ENCODE assay signal across 16 cellular contexts in genomic region chr7:130374507-130374906, GRCh38. TPM values are rescaled to one million over a fixed set of nuclear protein-coding genes. Genes with fewer than 3 reads are reported as not detected.
DNase-seq lines count a peak whose midpoint lies in the region; ATAC-seq, FAIRE-seq and TF ChIP-seq lines count a peak whose summit lies in the region.
"Had no signal": no experiment of that assay in that cellular context is flagged by ENCODE, and none has a peak within 500 bp of the region (broad histone marks: within the 10 kb centered on the region; RNA-seq: fewer than 3 reads in every experiment).

No MANE protein-coding gene starts in this region.

- H3K14ac ChIP-seq in IMR-90 (replicated peaks; ENCODE audit: low read depth, low read length) (peak overlapping the region; percentile 99), H1 (ENCODE audit: insufficient read length) (no peak overlapping the region)

- CTCF ChIA-PET in IMR-90 (lab: Yijun Ruan, JAX): no interaction called here
- CTCF ChIA-PET in H1 (lab: Charles Lee; ENCODE audit: partially characterized antibody): no interaction called here

- H3K27me3 Mint-ChIP-seq in stimulated activated naive B cell treated with anti-CD40 and anti-IgM and Interleukin-4, amounts not matched to agents 10 μg/mL and 1 μg/mL and 100 μg/mL, for 72 hours: no peaks in the 10 kb centered on the region

- H2AFZ ChIP-seq in IMR-90 (replicated peaks; ENCODE audit: low read length, poor library complexity) (peak overlapping the region; percentile 89), H1 (ENCODE audit: low read length) (peak overlapping the region; percentile 13; the same call in 1 of the 2 replicates)

- H2AK5ac ChIP-seq in IMR-90 (ENCODE audit: low read depth, low read length) (peak overlapping the region; percentile 99), H1 (ENCODE audit: low read depth, low read length) (0 out of 2 replicates have a peak overlapping the region, but pooled peaks have one; percentile 47)

- TF ChIP-seq EP300 in H1 (IDR thresholded peaks at IDR 0.05; ENCODE audit: borderline replicate concordance in 1 of 2, low read depth in 2 of 2, low read length in 2 of 2): no peak

- H4K20me1 ChIP-seq in IMR-90 (ENCODE audit: insufficient read depth, low read length) (no peaks in the 10 kb centered on the region), H1 (replicated peaks in 1 of 2; ENCODE audit: control insufficient read depth in 1 of 2, insufficient read depth in 2 of 2, low read length in 2 of 2) (no peaks in the 10 kb centered on the region)
- H4K20me1 ChIP-seq: BLaER1 had no signal

- H4K91ac ChIP-seq in IMR-90 (ENCODE audit: insufficient read depth, low read depth, low read length) (peak overlapping the region; percentile 100), H1 (replicated peaks; ENCODE audit: insufficient read length, low read length) (no peak overlapping the region)

- H2BK15ac ChIP-seq in IMR-90 (ENCODE audit: low read depth, low read length) (peak overlapping the region; percentile 100), H1 (ENCODE audit: low read length) (0 out of 2 replicates have a peak overlapping the region, but pooled peaks have one; percentile 46)

- H3K23me2 ChIP-seq in H1 (ENCODE audit: low read depth, low read length): no peaks in the 10 kb centered on the region

- no peak for DNase-seq in IMR-90
- no peak for DNase-seq in H1 (ENCODE audit: low read depth in 1 of 2, low spot score in 2 of 2)
- DNase-seq in NCI-H1092 (lab: John Stamatoyannopoulos, UW): no peak
- DNase-seq in stimulated activated naive B cell treated with anti-CD40 and anti-IgM and Interleukin-4, amounts not matched to agents 10 μg/mL and 1 μg/mL and 100 μg/mL, for 72 hours: no peak
- DNase-seq in erythroblast (lab: John Stamatoyannopoulos, UW): no peak
- no peak for DNase-seq in activated naive CD4-positive, alpha-beta T cell (lab: John Stamatoyannopoulos, UW)
- DNase-seq: retina, T-helper 1 cell had no signal

- H3K23ac ChIP-seq in IMR-90 (ENCODE audit: low read depth, low read length): peak overlapping the region; percentile 98
- H3K23ac ChIP-seq in H1 (ENCODE audit: insufficient read length): no peak overlapping the region

- H2BK20ac ChIP-seq in IMR-90 (ENCODE audit: low read depth, low read length): peak overlapping the region; percentile 100
- H2BK20ac ChIP-seq in H1 (ENCODE audit: low read length): no peak overlapping the region

- peak overlapping the region; percentile 93 for H3K27ac ChIP-seq in IMR-90 (ENCODE audit: insufficient read depth, low read length)
- no peak overlapping the region for H3K27ac ChIP-seq in H1 (ENCODE audit: low read depth, low read length)
- peak overlapping the region; percentile 98 for H3K27ac ChIP-seq in stomach smooth muscle (ENCODE audit: low read length)
- H3K27ac ChIP-seq: BLaER1, KMS-11 had no signal

- H3K4me2 ChIP-seq in IMR-90 (ENCODE audit: low read depth, low read length): no peak overlapping the region
- H3K4me2 ChIP-seq in H1 (ENCODE audit: insufficient read depth in 1 of 2, low read depth in 2 of 2, low read length in 2 of 2): no peak overlapping the region
- H3K4me2 ChIP-seq: BLaER1, KMS-11 had no signal

- intact Hi-C loops in IMR-90 (cut with micrococcal nuclease): no loop called here

- no peak for FAIRE-seq in H1 (lab: Jason Lieb, UNC)
- FAIRE-seq: frontal cortex, G401.6 had no signal

- H3K27me3 ChIP-seq in IMR-90 (ENCODE audit: control insufficient read depth, insufficient read depth, low read length) (no peaks in the 10 kb centered on the region), H1 (replicated peaks in 1 of 4; ENCODE audit: control insufficient read depth in 3 of 4, extremely low read depth in 1 of 4, insufficient read depth in 3 of 4, low read length in 3 of 4) (no peaks in the 10 kb centered on the region), mucosa of stomach (ENCODE audit: control insufficient read depth, insufficient read depth, low read length) (no peaks in the 10 kb centered on the region), stomach smooth muscle (ENCODE audit: control insufficient read depth in 1 of 2, insufficient read depth in 2 of 2, low read length in 2 of 2) (no peaks in the 10 kb centered on the region)
- H3K27me3 ChIP-seq: BLaER1, colonic mucosa had no signal

- H4K8ac ChIP-seq in IMR-90 (ENCODE audit: low read depth in 2 of 2, low read length in 2 of 2) (peak overlapping the region; percentile 96 to 97), H1 (ENCODE audit: extremely low read depth, insufficient read depth, low read length) (no peak overlapping the region; the same call in 1 of the 2 replicates)

- H3K56ac ChIP-seq in IMR-90 (ENCODE audit: extremely low read depth, insufficient read depth, low read length) (peak overlapping the region; percentile 86), H1 (replicated peaks; ENCODE audit: insufficient read length, low read depth, low read length) (no peak overlapping the region)

- no CpG with 5 or more reads among the region's 6 CpGs for WGBS in IMR-90 (ENCODE audit: extremely low coverage in 2 of 2, insufficient read length in 1 of 2), 2 experiments
- WGBS in H1 (ENCODE audit: extremely low coverage in 1 of 2, insufficient coverage in 1 of 2, insufficient read length in 1 of 2, insufficient replicate concordance in 2 of 2, low coverage in 1 of 2, low lambda C conversion rate in 2 of 2, missing lambda C conversion rate in 1 of 2), 2 experiments: 83% methylated on average over 6 of the region's 6 CpGs; no CpG with 5 or more reads in 1 of the 2 experiments

- H3K27ac Mint-ChIP-seq in stimulated activated naive B cell treated with anti-CD40 and anti-IgM and Interleukin-4, amounts not matched to agents 10 μg/mL and 1 μg/mL and 100 μg/mL, for 72 hours: no peak overlapping the region

- H4K5ac ChIP-seq in IMR-90 (ENCODE audit: low read depth, low read length) (peak overlapping the region; percentile 92), H1 (ENCODE audit: insufficient read length, low read depth, low read length) (no peak overlapping the region)

- H3K4me3 ChIP-seq in IMR-90 (ENCODE audit: insufficient read depth, low read depth, low read length) (no peak overlapping the region), H1 (ENCODE audit: extremely low read depth in 1 of 4, insufficient read depth in 2 of 4, low read depth in 3 of 4, low read length in 4 of 4) (no peak overlapping the region), mucosa of stomach (ENCODE audit: low read length) (no peak overlapping the region), stomach smooth muscle (ENCODE audit: low read length in 2 of 2) (peak overlapping the region in 1 of 2 donors; percentile 47)
- H3K4me3 ChIP-seq: BLaER1, colonic mucosa had no signal

- H3K9me3 ChIP-seq in IMR-90 (ENCODE audit: control insufficient read depth, insufficient read depth, low read length) (peaks cover 4% of the 10 kb centered on the region; the same call in 1 of the 2 replicates), H1 (ENCODE audit: insufficient read depth in 2 of 2, low read depth in 1 of 2, low read length in 1 of 2) (peaks cover 18% of the 10 kb centered on the region in 2 experiments), mucosa of stomach (ENCODE audit: control insufficient read depth, low read length) (no peaks in the 10 kb centered on the region), stomach smooth muscle (ENCODE audit: control insufficient read depth in 2 of 2, low read length in 2 of 2) (peaks cover 0 to 7% of the 10 kb centered on the region in 2 donors)
- H3K9me3 ChIP-seq: colonic mucosa had no signal

- peak overlapping the region; percentile 45 for H3K9ac ChIP-seq in IMR-90 (ENCODE audit: low read depth, low read length)
- H3K9ac ChIP-seq in H1 (replicated peaks in 1 of 4; ENCODE audit: extremely low read depth in 1 of 4, low read depth in 3 of 4, low read length in 3 of 4): no peak overlapping the region
- H3K9ac ChIP-seq in mucosa of stomach (ENCODE audit: low read length): peak overlapping the region; percentile 38
- H3K9ac ChIP-seq in stomach smooth muscle (ENCODE audit: low read length in 2 of 2): no peak overlapping the region
- H3K9ac ChIP-seq: BLaER1, KMS-11 had no signal

- H3K4ac ChIP-seq in IMR-90 (ENCODE audit: low read depth, low read length) (peak overlapping the region; percentile 100), H1 (replicated peaks; ENCODE audit: insufficient read length, low read depth, low read length) (no peak overlapping the region)

- peaks cover 0 to 22% of the 10 kb centered on the region in 2 experiments; a peak in 1 of 4 replicates for H3K79me1 ChIP-seq in IMR-90 (ENCODE audit: low read depth in 1 of 2, low read length in 2 of 2)
- no peaks in the 10 kb centered on the region for H3K79me1 ChIP-seq in H1 (ENCODE audit: low read depth, low read length)

- dilution Hi-C loops in IMR-90 (cut with HindIII; ENCODE audit: low sequenced_read_pairs, unreplicated experiment): no loop called here

- peak overlapping the region; percentile 91 for H2AK9ac ChIP-seq in IMR-90 (replicated peaks; ENCODE audit: low read depth, low read length, poor library complexity)

- H2BK5ac ChIP-seq in IMR-90 (ENCODE audit: low read depth, low read length, poor library complexity, severe bottlenecking) (peak overlapping the region; percentile 97), H1 (ENCODE audit: low read depth, low read length) (peak overlapping the region; percentile 35; the same call in 1 of the 2 replicates)

- TF ChIP-seq POLR2A in IMR-90 (IDR thresholded peaks at IDR 0.05; ENCODE audit: low read depth, low read length) (no peak), H1 (IDR thresholded peaks at IDR 0.05; ENCODE audit: control extremely low read depth in 1 of 2, low read depth in 2 of 2, low read length in 2 of 2) (no peak), erythroblast (IDR thresholded peaks at IDR 0.05; ENCODE audit: low read length) (no peak)

- in situ Hi-C loops in IMR-90 (cut with MboI; ENCODE audit: low sequenced_read_pairs): no loop called here

- H3K36me3 Mint-ChIP-seq in stimulated activated naive B cell treated with anti-CD40 and anti-IgM and Interleukin-4, amounts not matched to agents 10 μg/mL and 1 μg/mL and 100 μg/mL, for 72 hours: no peaks in the 10 kb centered on the region

- H3K36me3 ChIP-seq in IMR-90 (ENCODE audit: control insufficient read depth, insufficient read depth, low read length): no peaks in the 10 kb centered on the region
- no peaks in the 10 kb centered on the region for H3K36me3 ChIP-seq in H1 (ENCODE audit: control insufficient read depth in 2 of 4, insufficient read depth in 4 of 4, low read length in 3 of 4)
- no peaks in the 10 kb centered on the region for H3K36me3 ChIP-seq in mucosa of stomach (ENCODE audit: control insufficient read depth, insufficient read depth, low read length)
- no peaks in the 10 kb centered on the region for H3K36me3 ChIP-seq in stomach smooth muscle (ENCODE audit: control insufficient read depth in 2 of 2, insufficient read depth in 2 of 2, low read length in 2 of 2)
- H3K36me3 ChIP-seq: BLaER1, colonic mucosa had no signal

- BruUV-seq in IMR-90 (replicated peaks; lab: Mats Ljungman, UMichigan): no TSS peak

- POLR2A ChIA-PET in IMR-90 (lab: Charles Lee; ENCODE audit: unreplicated experiment): no interaction called here
- POLR2A ChIA-PET in H1 (lab: Charles Lee; ENCODE audit: partially characterized antibody): no interaction called here

- H3K4me3 Mint-ChIP-seq in stimulated activated naive B cell treated with anti-CD40 and anti-IgM and Interleukin-4, amounts not matched to agents 10 μg/mL and 1 μg/mL and 100 μg/mL, for 72 hours: no peak overlapping the region

- no peaks in the 10 kb centered on the region for H3K79me2 ChIP-seq in H1 (ENCODE audit: control insufficient read depth in 1 of 2, insufficient read depth in 2 of 2, low read length in 2 of 2)

- no peak for TF ChIP-seq RAD21 in IMR-90 (IDR thresholded peaks at IDR 0.05; ENCODE audit: low read length)
- no peak for TF ChIP-seq RAD21 in H1 (IDR thresholded peaks at IDR 0.05 in 1 of 2, conservative IDR thresholded peaks at IDR 0.05 in 1 of 2; ENCODE audit: low read depth in 2 of 2, low read length in 2 of 2)

- H3K4me1 Mint-ChIP-seq in stimulated activated naive B cell treated with anti-CD40 and anti-IgM and Interleukin-4, amounts not matched to agents 10 μg/mL and 1 μg/mL and 100 μg/mL, for 72 hours: no peaks in the 10 kb centered on the region

- H3K18ac ChIP-seq in IMR-90 (ENCODE audit: low read depth, low read length): peak overlapping the region; percentile 98
- no peak overlapping the region for H3K18ac ChIP-seq in H1 (ENCODE audit: extremely low read depth, low read length)

- H2BK120ac ChIP-seq in IMR-90 (ENCODE audit: low read depth, low read length) (peak overlapping the region; percentile 100), H1 (replicated peaks; ENCODE audit: low read depth, low read length) (no peak overlapping the region)

- ATAC-seq in IMR-90 (ENCODE audit: low read depth): no peak
- ATAC-seq in stimulated activated naive B cell treated with anti-CD40 and anti-IgM and Interleukin-4, amounts not matched to agents 10 μg/mL and 1 μg/mL and 100 μg/mL, for 72 hours (replicated peaks): no peak

- TF ChIP-seq CTCF in IMR-90 (conservative IDR thresholded peaks at IDR 0.05; ENCODE audit: low read depth, low read length) (no peak), H1 (IDR thresholded peaks at IDR 0.05; ENCODE audit: control extremely low read depth in 1 of 3, insufficient read depth in 1 of 3, low read depth in 1 of 3, low read length in 3 of 3) (no peak)

- H3K9me3 Mint-ChIP-seq in stimulated activated naive B cell treated with anti-CD40 and anti-IgM and Interleukin-4, amounts not matched to agents 10 μg/mL and 1 μg/mL and 100 μg/mL, for 72 hours: peaks cover 10 to 12% of the 10 kb centered on the region in 2 donors

- peaks cover 35% of the 10 kb centered on the region for H3K4me1 ChIP-seq in IMR-90 (ENCODE audit: control insufficient read depth, insufficient read depth, low read length)
- H3K4me1 ChIP-seq in H1 (replicated peaks in 1 of 4; ENCODE audit: control insufficient read depth in 3 of 4, insufficient read depth in 4 of 4, low read length in 3 of 4): peaks cover 0 to 8% (median 6%) of the 10 kb centered on the region in 4 experiments; a peak in 6 of 7 replicates
- H3K4me1 ChIP-seq in mucosa of stomach (ENCODE audit: control insufficient read depth, insufficient read depth, low read length): peaks cover 27% of the 10 kb centered on the region
- H3K4me1 ChIP-seq in stomach smooth muscle (ENCODE audit: control insufficient read depth, insufficient read depth, low read length): peaks cover 40% of the 10 kb centered on the region
- H3K4me1 ChIP-seq: BLaER1, colonic mucosa had no signal

- H3K9me1 ChIP-seq in IMR-90 (ENCODE audit: insufficient read depth, low read length): peaks cover 34% of the 10 kb centered on the region

- 0 out of 2 replicates have a peak overlapping the region, but pooled peaks have one; percentile 4 for H2BK12ac ChIP-seq in H1 (ENCODE audit: low read depth, low read length)

RNA-seq across cellular contexts. Expression of gene CPA1, which starts 5.8 kb away (rescaled TPM):
- not detected in 2 replicates for total RNA-seq in IMR-90 (2012; rRNA removed)
- polyA plus RNA-seq in IMR-90 (2012; rRNA removed) (not detected in 2 replicates), H1 (2011; rRNA removed) (0.06 TPM in 1 of 2 replicates, not detected in the other)
- 0.07 TPM in 1 of 2 replicates, not detected in the other for polyA plus RNA-seq in IMR-90 (2012; cell fraction: cytosol; rRNA removed)
- polyA plus RNA-seq in IMR-90 (2012; cell fraction: nucleus; rRNA removed; ENCODE audit: low replicate concordance): 0.26 and 0.32 TPM in 2 replicates
- not detected in 2 replicates for total RNA-seq in H1 (2021; fragmentation: NEBNext Ultra II Directional; extraction: Animal tissue kit (Norgen Biotek cat#: 25700))
- polyA plus RNA-seq in H1 (2011; cell fraction: cytosol; rRNA removed): not detected
- not detected for polyA plus RNA-seq in H1 (2011; cell fraction: nucleus; rRNA removed)
- not detected in 4 replicates for polyA plus RNA-seq in H1 (2012, experiment 1 of 2)
- polyA plus RNA-seq in H1 (2012, experiment 2 of 2): not detected
- polyA plus RNA-seq in H1 (2013, experiment 1 of 2): not detected
- not detected for polyA plus RNA-seq in H1 (2013, experiment 2 of 2)
- polyA minus RNA-seq in H1 (2011; rRNA and poly(A)+ RNA removed): not detected in 2 replicates
- polyA minus RNA-seq in H1 (2011; cell fraction: cytosol; rRNA and poly(A)+ RNA removed): not detected
- polyA minus RNA-seq in H1 (2011; cell fraction: nucleus; rRNA and poly(A)+ RNA removed): not detected
- total RNA-seq: frontal cortex had no signal

RNA-seq across cellular contexts. Expression of gene CPA5, which starts 29.9 kb away (rescaled TPM):
- under 0.01 TPM in 1 of 2 replicates, not detected in the other for total RNA-seq in IMR-90 (2012; rRNA removed)
- 0.53 and 0.86 TPM in 2 replicates for polyA plus RNA-seq in IMR-90 (2012; rRNA removed)
- polyA plus RNA-seq in IMR-90 (2012; cell fraction: cytosol; rRNA removed): 0.32 and 0.45 TPM in 2 replicates
- polyA plus RNA-seq in IMR-90 (2012; cell fraction: nucleus; rRNA removed; ENCODE audit: low replicate concordance): 0.72 and 0.95 TPM in 2 replicates
- not detected in 2 replicates for total RNA-seq in H1 (2021; fragmentation: NEBNext Ultra II Directional; extraction: Animal tissue kit (Norgen Biotek cat#: 25700))
- 0.12 TPM in 1 of 2 replicates, not detected in the other for polyA plus RNA-seq in H1 (2011; rRNA removed)
- polyA plus RNA-seq in H1 (2011; cell fraction: cytosol; rRNA removed): not detected
- 0.20 TPM for polyA plus RNA-seq in H1 (2011; cell fraction: nucleus; rRNA removed)
- not detected in 4 replicates for polyA plus RNA-seq in H1 (2012, experiment 1 of 2)
- not detected for polyA plus RNA-seq in H1 (2012, experiment 2 of 2)
- polyA plus RNA-seq in H1 (2013, experiment 1 of 2): not detected
- not detected for polyA plus RNA-seq in H1 (2013, experiment 2 of 2)
- not detected in 2 replicates for polyA minus RNA-seq in H1 (2011; rRNA and poly(A)+ RNA removed)
- not detected for polyA minus RNA-seq in H1 (2011; cell fraction: cytosol; rRNA and poly(A)+ RNA removed)
- not detected for polyA minus RNA-seq in H1 (2011; cell fraction: nucleus; rRNA and poly(A)+ RNA removed)
- total RNA-seq: colonic mucosa, frontal cortex, left colon had no signal

Comparison
In these comparisons a context has a peak if more than half of its experiments do, and no peak if none do; other contexts are left out.
1. H3K9ac ChIP-seq: peak in IMR-90 (single experiment) and mucosa of stomach (single experiment); none in H1 (0 of 4) and stomach smooth muscle (0 of 2).